ENCODE assay signal across 2 cellular contexts in the genomic region with DNA sequence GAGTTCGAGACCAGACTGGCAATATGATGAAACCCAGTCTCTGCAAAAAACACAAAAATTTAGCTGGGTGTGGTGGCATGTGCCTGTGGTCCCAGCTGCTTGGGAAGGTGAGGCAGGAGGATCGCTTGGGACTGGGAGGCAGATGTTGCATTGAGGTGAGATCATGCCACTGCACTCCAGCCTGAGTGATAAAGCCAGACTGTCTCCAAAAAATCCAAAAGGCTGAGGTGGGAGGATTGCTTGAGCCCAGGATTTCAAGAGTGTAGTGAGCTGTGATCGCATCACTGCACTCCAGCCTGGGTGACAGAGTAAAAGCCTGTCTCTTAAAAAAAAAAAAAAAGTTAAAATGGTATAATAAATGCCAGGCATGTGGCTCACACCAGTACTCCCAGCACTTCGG.
TF ChIP-seq lines count a peak whose summit lies in the region.

No MANE protein-coding gene starts in this region.

TF ChIP-seq in HepG2, 621 proteins besides CTCF, POLR2A, EP300 and RAD21:
- TF ChIP-seq, protein P1, sequence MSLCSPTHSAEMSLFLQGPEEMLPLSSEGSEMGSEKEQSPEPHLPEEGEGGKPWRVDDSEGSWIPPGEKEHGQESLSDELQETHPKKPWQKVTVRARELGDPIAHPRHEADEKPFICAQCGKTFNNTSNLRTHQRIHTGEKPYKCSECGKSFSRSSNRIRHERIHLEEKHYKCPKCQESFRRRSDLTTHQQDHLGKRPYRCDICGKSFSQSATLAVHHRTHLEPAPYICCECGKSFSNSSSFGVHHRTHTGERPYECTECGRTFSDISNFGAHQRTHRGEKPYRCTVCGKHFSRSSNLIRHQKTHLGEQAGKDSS (CRISPR knock-in tag; IDR thresholded peaks at IDR 0.05; ENCODE audit: borderline replicate concordance, low read depth), result no peak
- TF ChIP-seq, protein P2, sequence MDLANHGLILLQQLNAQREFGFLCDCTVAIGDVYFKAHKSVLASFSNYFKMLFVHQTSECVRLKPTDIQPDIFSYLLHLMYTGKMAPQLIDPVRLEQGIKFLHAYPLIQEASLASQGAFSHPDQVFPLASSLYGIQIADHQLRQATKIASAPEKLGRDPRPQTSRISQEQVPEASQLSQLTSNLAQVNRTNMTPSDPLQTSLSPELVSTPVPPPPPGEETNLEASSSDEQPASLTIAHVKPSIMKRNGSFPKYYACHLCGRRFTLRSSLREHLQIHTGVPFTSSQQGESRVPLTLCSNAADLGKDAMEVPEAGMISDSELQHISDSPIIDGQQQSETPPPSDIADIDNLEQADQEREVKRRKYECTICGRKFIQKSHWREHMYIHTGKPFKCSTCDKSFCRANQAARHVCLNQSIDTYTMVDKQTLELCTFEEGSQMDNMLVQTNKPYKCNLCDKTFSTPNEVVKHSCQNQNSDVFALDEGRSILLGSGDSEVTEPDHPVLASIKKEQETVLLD (CRISPR knock-in tag; IDR thresholded peaks at IDR 0.05; ENCODE audit: low read depth), result no peak
- TF ChIP-seq FOXJ3 (CRISPR knock-in tag; IDR thresholded peaks at IDR 0.05; ENCODE audit: borderline replicate concordance), result no peak
- 0 out of 2 replicates have a peak, but pooled peaks have one; percentile 33 for TF ChIP-seq KDM5B (CRISPR knock-in tag; IDR thresholded peaks at IDR 0.05; ENCODE audit: borderline replicate concordance)
- TF ChIP-seq, protein P3, sequence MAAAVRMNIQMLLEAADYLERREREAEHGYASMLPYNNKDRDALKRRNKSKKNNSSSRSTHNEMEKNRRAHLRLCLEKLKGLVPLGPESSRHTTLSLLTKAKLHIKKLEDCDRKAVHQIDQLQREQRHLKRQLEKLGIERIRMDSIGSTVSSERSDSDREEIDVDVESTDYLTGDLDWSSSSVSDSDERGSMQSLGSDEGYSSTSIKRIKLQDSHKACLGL (CRISPR knock-in tag; IDR thresholded peaks at IDR 0.05), result no peak

TF ChIP-seq in GM23338, 12 proteins besides CTCF, POLR2A, EP300 and RAD21:
- TF ChIP-seq EZH2 (IDR thresholded peaks at IDR 0.05; ENCODE audit: low read depth, unreplicated experiment), result no peak
